In genomic region chr11:47372422-47372821, GRCh38 we compare ENCODE assay signal across 23 cellular contexts. TPM values are rescaled to one million over a fixed set of nuclear protein-coding genes. Genes with fewer than 3 reads are reported as not detected.
DNase-seq lines count a peak whose midpoint lies in the region; ATAC-seq and TF ChIP-seq lines count a peak whose summit lies in the region.
"Had no signal": no experiment of that assay in that cellular context is flagged by ENCODE, and none has a peak within 500 bp of the region (broad histone marks: within the 10 kb centered on the region; RNA-seq: fewer than 3 reads in every experiment).

No MANE protein-coding gene starts in this region.

- peaks cover 3% of the 10 kb centered on the region for H3K27me3 Mint-ChIP-seq in type B pancreatic cell

- TF ChIP-seq CTCF in HEK293 (tag by site-specific recombination; IDR thresholded peaks at IDR 0.05) (no peak), epithelial cell of esophagus (IDR thresholded peaks at IDR 0.05; ENCODE audit: insufficient read depth, low read depth, low read length, missing control alignments) (no peak), osteoblast (IDR thresholded peaks at IDR 0.05; ENCODE audit: extremely low read depth, low read depth, low read length) (no peak), type B pancreatic cell (conservative IDR thresholded peaks at IDR 0.05) (no peak), GM10248 (IDR thresholded peaks at IDR 0.05; ENCODE audit: control extremely low read depth, extremely low read depth, low read depth, missing control alignments) (no peak)

- H3K27me3 ChIP-seq in osteoblast (ENCODE audit: insufficient read depth, low read length) = peaks cover 4% of the 10 kb centered on the region
- H3K27me3 ChIP-seq: SJSA1 had no signal

- H3K4me3 Mint-ChIP-seq in type B pancreatic cell = no peak overlapping the region
- H3K4me3 Mint-ChIP-seq: CD8-positive, alpha-beta memory T cell; GM23338 had no signal

- H3K9me3 ChIP-seq in HEK293 (ENCODE audit: control insufficient read depth, insufficient read depth, low read depth, low read length) (no peaks in the 10 kb centered on the region), osteoblast (ENCODE audit: low read depth, low read length) (no peaks in the 10 kb centered on the region)
- H3K9me3 ChIP-seq: HAP-1, SJSA1 had no signal

- H3K27ac ChIP-seq in HEK293 (ENCODE audit: extremely low read depth, low read depth, low read length) (no peak overlapping the region), osteoblast (ENCODE audit: low read depth, low read length) (no peak overlapping the region)
- H3K27ac ChIP-seq: C4-2B, SJSA1 had no signal

- no peak overlapping the region for H3K4me3 ChIP-seq in HEK293 (ENCODE audit: low read depth, low read length)
- H3K4me3 ChIP-seq in epithelial cell of esophagus (ENCODE audit: low read length) = no peak overlapping the region
- no peak overlapping the region for H3K4me3 ChIP-seq in osteoblast (ENCODE audit: insufficient read depth, low read length)
- H3K4me3 ChIP-seq: GM23338, HAP-1, SJSA1 had no signal

- ATAC-seq in GM19351 (IDR thresholded peaks at IDR 0.05; ENCODE audit: unreplicated experiment) = no peak
- ATAC-seq: GM23338 had no signal

- no peak overlapping the region for H3K4me2 ChIP-seq in osteoblast (ENCODE audit: insufficient read depth, low read length)
- H3K4me2 ChIP-seq: GM23338 had no signal

- no peaks in the 10 kb centered on the region for H3K9me3 Mint-ChIP-seq in type B pancreatic cell
- H3K9me3 Mint-ChIP-seq: CD8-positive, alpha-beta memory T cell; GM23338 had no signal

- H3K27ac Mint-ChIP-seq in type B pancreatic cell = peak overlapping the region; percentile 75
- H3K27ac Mint-ChIP-seq: GM23338 had no signal

- H3K79me2 ChIP-seq in osteoblast (ENCODE audit: insufficient read depth, low read length) = no peaks in the 10 kb centered on the region

- H3K36me3 Mint-ChIP-seq in type B pancreatic cell = no peaks in the 10 kb centered on the region
- H3K36me3 Mint-ChIP-seq: CD8-positive, alpha-beta memory T cell had no signal

- peak; percentile 43 for DNase-seq in epithelial cell of esophagus (ENCODE audit: low read depth)
- DNase-seq in osteoblast (ENCODE audit: insufficient read length, low spot score, missing footprints) = peak; percentile 32
- no peak for DNase-seq in type B pancreatic cell (ENCODE audit: extremely low spot score, unreplicated experiment)
- no peak for DNase-seq in GM10248 (ENCODE audit: extremely low spot score)
- DNase-seq in glomerular visceral epithelial cell (ENCODE audit: extremely low spot score) = no peak
- DNase-seq: AML-193; CD8-positive, alpha-beta memory T cell; DMS79 treated with DMSO at 0.1 percent for 48 hours; GF-D8; KG1; MM.1S; NCI-H1694; NCI-H2029 treated with DMSO at 0.1 percent for 48 hours; NCI-H446 treated with DMSO at 0.1 percent for 48 hours; NCI-H526 treated with DMSO at 0.1 percent for 48 hours; Right ventricle myocardium superior; RPMI8226 had no signal

- H4K20me1 ChIP-seq in osteoblast (ENCODE audit: insufficient read depth, low read length) = no peaks in the 10 kb centered on the region

- H3K4me1 ChIP-seq in HEK293 (ENCODE audit: control insufficient read depth, insufficient read depth, low read length) (no peaks in the 10 kb centered on the region), osteoblast (ENCODE audit: insufficient read depth, low read length) (peaks cover 4% of the 10 kb centered on the region)
- H3K4me1 ChIP-seq: HAP-1 had no signal

- no peak overlapping the region for H2AFZ ChIP-seq in osteoblast (ENCODE audit: low read length)
- H2AFZ ChIP-seq: GM23338 had no signal

- H3K4me1 Mint-ChIP-seq in type B pancreatic cell (ENCODE audit: unreplicated experiment) = no peaks in the 10 kb centered on the region
- H3K4me1 Mint-ChIP-seq: GM23338 had no signal

- CTCF ChIA-PET in HEK293 (lab: Yijun Ruan, JAX) = interaction anchor here (1.5 to 4.1 kb wide), 7 partner anchors 20 to 81 kb away, joined by 3 to 36 read pairs (median 23); partner anchors contain the start of gene SLC39A13
- CTCF ChIA-PET in GM10248 (lab: Yijun Ruan, JAX) = interaction anchor here (0.9 to 5.4 kb wide), 11 partner anchors 13 to 100 kb away, joined by 3 to 92 read pairs (median 10); partner anchors contain the start of gene SLC39A13

- POLR2A ChIA-PET in HEK293 (lab: Yijun Ruan, JAX) = interaction anchor here (0.5 kb wide), 1 partner anchor 475 kb away, joined by 3 read pairs; no protein-coding TSS in a partner anchor
- POLR2A ChIA-PET in GM10248 (lab: Yijun Ruan, JAX) = no interaction called here

- H3K36me3 ChIP-seq in HEK293 (ENCODE audit: control insufficient read depth in 2 of 2, insufficient read depth in 1 of 2, low read length in 2 of 2) (no peaks in the 10 kb centered on the region), osteoblast (ENCODE audit: insufficient read depth, low read length) (no peaks in the 10 kb centered on the region)
- H3K36me3 ChIP-seq: HAP-1, SJSA1 had no signal

TF ChIP-seq in HEK293, 187 proteins besides CTCF, POLR2A, EP300 and RAD21:
- TF ChIP-seq REPIN1 (tag by site-specific recombination; IDR thresholded peaks at IDR 0.05; ENCODE audit: low read depth) (no peak), EGR2 (tag by site-specific recombination; IDR thresholded peaks at IDR 0.05; ENCODE audit: low read depth) (peak; percentile 54; the same call in 1 of the 2 replicates), ZNF792 (tag by site-specific recombination; IDR thresholded peaks at IDR 0.05) (no peak), ZFHX2 (tag by site-specific recombination; conservative IDR thresholded peaks at IDR 0.05) (peak; percentile 50; the same call in 1 of the 2 replicates)

RNA-seq across cellular contexts. Expression of gene SPI1, which starts 5.9 kb away (rescaled TPM):
- not detected in 2 replicates for total RNA-seq in osteoblast
- not detected in 2 replicates for total RNA-seq in type B pancreatic cell (ENCODE audit: low replicate concordance)
- total RNA-seq: GM23338, SJSA1 had no signal

RNA-seq across cellular contexts. Expression of gene MYBPC3, which starts 19.9 kb away (rescaled TPM):
- not detected in 2 replicates for total RNA-seq in osteoblast
- 0.40 and 1.8 TPM in 2 replicates for total RNA-seq in type B pancreatic cell (ENCODE audit: low replicate concordance)
- total RNA-seq: CD8-positive, alpha-beta memory T cell; GM23338; SJSA1 had no signal

RNA-seq across cellular contexts. Expression of gene SLC39A13, which starts 36.0 kb away (rescaled TPM):
- total RNA-seq in osteoblast = 52.5 and 78.9 TPM in 2 replicates
- total RNA-seq in type B pancreatic cell (ENCODE audit: low replicate concordance) = 28.7 and 44.8 TPM in 2 replicates

RNA-seq across cellular contexts. Expression of gene PSMC3, which starts 53.8 kb away (rescaled TPM):
- total RNA-seq in osteoblast = 121 and 124 TPM in 2 replicates
- 104 and 141 TPM in 2 replicates for total RNA-seq in type B pancreatic cell (ENCODE audit: low replicate concordance)

Comparison
In these comparisons a context has a peak if more than half of its experiments do, and no peak if none do; other contexts are left out.
1. DNase-seq: peak in epithelial cell of esophagus (single experiment) and osteoblast (single experiment); none in type B pancreatic cell (single experiment), GM10248 (single experiment) and glomerular visceral epithelial cell (single experiment).